In the genomic region with DNA sequence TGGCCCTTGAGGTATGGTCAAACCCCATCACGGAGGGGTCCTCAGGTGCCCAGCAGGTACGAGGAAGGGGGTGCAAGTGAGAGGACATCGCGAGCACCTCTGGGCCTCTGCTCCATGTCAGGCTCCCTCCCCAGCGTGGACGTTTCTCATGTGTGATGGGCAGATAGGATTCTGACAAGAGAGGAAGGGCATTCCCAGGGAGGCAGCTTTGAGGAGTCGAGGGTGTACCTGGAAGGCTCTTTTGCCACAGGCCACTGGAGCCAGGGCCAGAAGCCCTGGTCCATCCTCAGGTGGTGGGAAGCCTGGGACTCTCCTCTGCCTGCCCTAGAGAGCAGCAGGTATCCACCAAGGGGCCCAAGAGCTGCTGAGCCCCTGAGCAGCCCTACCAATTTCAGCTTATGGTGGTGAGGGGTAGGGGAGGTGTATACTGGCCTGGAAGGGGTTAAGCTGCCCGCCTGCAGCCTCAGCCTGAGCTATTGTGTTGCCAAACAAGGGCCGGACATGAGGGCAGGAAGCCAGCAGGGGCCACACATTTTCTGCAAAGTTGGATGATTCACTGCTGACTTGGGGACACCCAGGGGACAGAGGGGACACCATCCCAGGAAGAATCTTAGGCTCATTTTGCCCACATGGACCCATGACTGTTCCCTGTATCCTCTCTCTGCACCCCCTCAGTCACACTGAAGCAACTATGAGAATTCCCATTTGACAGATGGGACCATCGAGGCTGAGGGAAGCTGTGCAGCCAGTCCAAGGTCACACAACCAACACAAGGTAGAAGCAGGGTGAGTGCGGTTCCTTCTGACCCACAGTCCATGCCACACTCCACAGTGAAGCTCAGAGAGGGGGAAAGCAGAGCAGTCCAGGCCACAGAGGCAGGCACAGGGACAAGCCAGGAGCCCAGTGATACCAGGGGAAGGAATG, we compare ENCODE assay signal across 17 cellular contexts. TPM values are rescaled to one million over a fixed set of nuclear protein-coding genes. Genes with fewer than 3 reads are reported as not detected.
DNase-seq lines count a peak whose midpoint lies in the region; ATAC-seq and TF ChIP-seq lines count a peak whose summit lies in the region.
"Had no signal": no experiment of that assay in that cellular context is flagged by ENCODE, and none has a peak within 500 bp of the region (broad histone marks: within the 10 kb centered on the region; RNA-seq: fewer than 3 reads in every experiment).

No MANE protein-coding gene starts in this region.

- no TSS peak for BruUV-seq in Caco-2 (replicated peaks; lab: Mats Ljungman, UMichigan)

- ATAC-seq in activated naive CD4-positive, alpha-beta T cell treated with anti-CD3 and anti-CD28 coated beads, Interleukin-2, amount 50 U/mL, for 72 hours, result no peak
- no peak for ATAC-seq in GM21825 (IDR thresholded peaks at IDR 0.05; ENCODE audit: unreplicated experiment)
- ATAC-seq: Panc1 had no signal

- intact Hi-C loops in CD14-positive monocyte (cut with micrococcal nuclease), result no loop called here
- intact Hi-C loops in posterior vena cava (cut with DNase I), result no loop called here
- intact Hi-C loops in Caco-2 (cut with micrococcal nuclease; ENCODE audit: unreplicated experiment), result no loop called here

- H3K4me3 Mint-ChIP-seq in CD14-positive monocyte, result no peak overlapping the region
- no peak overlapping the region for H3K4me3 Mint-ChIP-seq in activated CD4-positive, alpha-beta T cell treated with anti-CD3 and anti-CD28 coated beads, Interleukin-2, amount 10 ng/mL, durations not matched to agents 7 days and 5 days
- H3K4me3 Mint-ChIP-seq in Caco-2 (ENCODE audit: unreplicated experiment), result no peak overlapping the region
- H3K4me3 Mint-ChIP-seq: central memory CD8-positive, alpha-beta T cell had no signal

- H3K9me3 Mint-ChIP-seq in CD14-positive monocyte (peaks cover 0 to 2% (median 0%) of the 10 kb centered on the region in 7 donors), Caco-2 (ENCODE audit: unreplicated experiment) (no peaks in the 10 kb centered on the region)
- H3K9me3 Mint-ChIP-seq in activated CD4-positive, alpha-beta T cell treated with anti-CD3 and anti-CD28 coated beads, Interleukin-2, amount 10 ng/mL, durations not matched to agents 7 days and 5 days, result no peaks in the 10 kb centered on the region
- H3K9me3 Mint-ChIP-seq in activated naive CD4-positive, alpha-beta T cell treated with anti-CD3 and anti-CD28 coated beads, Interleukin-2, amount 50 U/mL, for 72 hours, result no peaks in the 10 kb centered on the region
- H3K9me3 Mint-ChIP-seq: central memory CD8-positive, alpha-beta T cell had no signal

- H3K27ac ChIP-seq in angular gyrus (ENCODE audit: low read depth, low read length) (peak overlapping the region; percentile 53), right atrium auricular region (peak overlapping the region; percentile 76 to 79)

- CTCF ChIA-PET in activated CD4-positive, alpha-beta T cell treated with anti-CD3 and anti-CD28 coated beads, Interleukin-2, amount 10 ng/mL, durations not matched to agents 7 days and 5 days (lab: Charles Lee), result interaction anchor here (1.3 to 1.9 kb wide), 2 partner anchors 29 to 283 kb away, joined by 3 to 4 read pairs; no protein-coding TSS in a partner anchor
- CTCF ChIA-PET in Caco-2 (lab: Charles Lee), result interaction anchor here (0.5 to 0.7 kb wide), 2 partner anchors 88 to 1237 kb away, joined by 3 to 4 read pairs; no protein-coding TSS in a partner anchor

- H3K4me3 ChIP-seq in right atrium auricular region, result peak overlapping the region; percentile 43 to 55
- H3K4me3 ChIP-seq in Caco-2 (ENCODE audit: low read depth, low read length), result no peak overlapping the region

- no peaks in the 10 kb centered on the region for H3K36me3 Mint-ChIP-seq in CD14-positive monocyte
- H3K36me3 Mint-ChIP-seq in activated CD4-positive, alpha-beta T cell treated with anti-CD3 and anti-CD28 coated beads, Interleukin-2, amount 10 ng/mL, durations not matched to agents 7 days and 5 days (ENCODE audit: low read depth), result no peaks in the 10 kb centered on the region
- H3K36me3 Mint-ChIP-seq in activated naive CD4-positive, alpha-beta T cell treated with anti-CD3 and anti-CD28 coated beads, Interleukin-2, amount 50 U/mL, for 72 hours, result no peaks in the 10 kb centered on the region
- H3K36me3 Mint-ChIP-seq in Caco-2 (ENCODE audit: insufficient read depth, unreplicated experiment), result no peaks in the 10 kb centered on the region

- H3K27me3 ChIP-seq in right atrium auricular region (no peaks in the 10 kb centered on the region), Caco-2 (replicated peaks; ENCODE audit: control insufficient read depth, insufficient read depth, low read length) (no peaks in the 10 kb centered on the region)

- TF ChIP-seq CTCF in CD14-positive monocyte (IDR thresholded peaks at IDR 0.05), result no peak
- no peak for TF ChIP-seq CTCF in right atrium auricular region (IDR thresholded peaks at IDR 0.05)
- TF ChIP-seq CTCF in Caco-2 (IDR thresholded peaks at IDR 0.05; ENCODE audit: insufficient read depth in 1 of 2, low read depth in 1 of 2, low read length in 1 of 2, severe bottlenecking in 1 of 2, unreplicated experiment in 1 of 2), result no peak

- H3K27ac Mint-ChIP-seq in CD14-positive monocyte, result peak overlapping the region; percentile 68 to 93 (median 91)
- H3K27ac Mint-ChIP-seq in activated CD4-positive, alpha-beta T cell treated with anti-CD3 and anti-CD28 coated beads, Interleukin-2, amount 10 ng/mL, durations not matched to agents 7 days and 5 days, result no peak overlapping the region
- H3K27ac Mint-ChIP-seq in activated naive CD4-positive, alpha-beta T cell treated with anti-CD3 and anti-CD28 coated beads, Interleukin-2, amount 50 U/mL, for 72 hours, result peak overlapping the region in 1 of 2 donors; percentile 69
- H3K27ac Mint-ChIP-seq in Caco-2 (ENCODE audit: unreplicated experiment), result no peak overlapping the region

- peaks cover 0 to 49% of the 10 kb centered on the region in 2 donors for H3K4me1 ChIP-seq in right atrium auricular region
- H3K4me1 ChIP-seq in Caco-2, result peaks cover 8% of the 10 kb centered on the region; the same call in 1 of the 2 replicates

- H3K27me3 Mint-ChIP-seq in CD14-positive monocyte (ENCODE audit: low read depth in 3 of 3) (peaks cover 2 to 14% (median 11%) of the 10 kb centered on the region in 3 donors), Caco-2 (ENCODE audit: insufficient read depth, unreplicated experiment) (no peaks in the 10 kb centered on the region)
- H3K27me3 Mint-ChIP-seq in activated CD4-positive, alpha-beta T cell treated with anti-CD3 and anti-CD28 coated beads, Interleukin-2, amount 10 ng/mL, durations not matched to agents 7 days and 5 days, result peaks cover 13% of the 10 kb centered on the region

- H3K4me1 Mint-ChIP-seq in CD14-positive monocyte, result peaks cover 77% of the 10 kb centered on the region
- H3K4me1 Mint-ChIP-seq in activated CD4-positive, alpha-beta T cell treated with anti-CD3 and anti-CD28 coated beads, Interleukin-2, amount 10 ng/mL, durations not matched to agents 7 days and 5 days, result peaks cover 10% of the 10 kb centered on the region
- H3K4me1 Mint-ChIP-seq in Caco-2 (ENCODE audit: low read depth, unreplicated experiment), result peaks cover 17% of the 10 kb centered on the region

- H3K36me3 ChIP-seq in right atrium auricular region (no peaks in the 10 kb centered on the region), Caco-2 (ENCODE audit: control insufficient read depth, insufficient read depth, low read length) (no peaks in the 10 kb centered on the region)

- H3K9me3 ChIP-seq in right atrium auricular region (no peaks in the 10 kb centered on the region), Caco-2 (no peaks in the 10 kb centered on the region)

- DNase-seq in CD14-positive monocyte (ENCODE audit: low spot score) (no peak), right atrium auricular region (ENCODE audit: low spot score) (no peak), posterior vena cava (ENCODE audit: low spot score) (peak; percentile 64), Caco-2 (no peak)
- no peak for DNase-seq in activated CD4-positive, alpha-beta T cell treated with anti-CD3 and anti-CD28 coated beads, Interleukin-2, amount 10 ng/mL, durations not matched to agents 7 days and 5 days
- DNase-seq in activated naive CD4-positive, alpha-beta T cell treated with anti-CD3 and anti-CD28 coated beads, Interleukin-2, amount 50 U/mL, for 72 hours (ENCODE audit: low spot score in 2 of 2), result no peak
- DNase-seq: activated CD4-positive, alpha-beta T cell treated with anti-CD3 and anti-CD28 coated beads, Interleukin-2, amount 50 U/mL, for 4 hours; activated naive CD4-positive, alpha-beta T cell; DMS79 treated with DMSO at 0.1 percent for 48 hours; NCI-H345; T-helper 1 cell had no signal

- POLR2A ChIA-PET in activated CD4-positive, alpha-beta T cell treated with anti-CD3 and anti-CD28 coated beads, Interleukin-2, amount 10 ng/mL, durations not matched to agents 7 days and 5 days (lab: Charles Lee), result no interaction called here
- POLR2A ChIA-PET in Caco-2 (lab: Charles Lee), result no interaction called here

RNA-seq across cellular contexts. Expression of a gene that starts 1.7 kb away (rescaled TPM):
- under 1 TPM in 1 of 2 donors, not detected in 1; 0.22 TPM for polyA plus RNA-seq in CD14-positive monocyte
- 10 to 100 TPM; 47.4 to 58.0 TPM for total RNA-seq in right atrium auricular region
- total RNA-seq in posterior vena cava, result 10 to 100 TPM; 43.1 to 50.2 TPM
- not detected for total RNA-seq in activated CD4-positive, alpha-beta T cell treated with anti-CD3 and anti-CD28 coated beads, Interleukin-2, amount 10 ng/mL, durations not matched to agents 7 days and 5 days
- not detected for total RNA-seq in activated naive CD4-positive, alpha-beta T cell treated with anti-CD3 and anti-CD28 coated beads, Interleukin-2, amount 50 U/mL, for 72 hours
- 0.25 and 0.26 TPM in 2 replicates for total RNA-seq in Caco-2 (2022)
- polyA plus RNA-seq: neural cell had no signal

RNA-seq across cellular contexts. Expression of a gene that starts 58.9 kb away (rescaled TPM):
- under 1 TPM in 1 of 2 donors, not detected in 1; 0.81 TPM for polyA plus RNA-seq in CD14-positive monocyte
- under 1 TPM; 0.48 to 0.75 TPM for total RNA-seq in right atrium auricular region
- under 1 TPM; 0.42 to 0.48 TPM for total RNA-seq in posterior vena cava
- total RNA-seq in activated CD4-positive, alpha-beta T cell treated with anti-CD3 and anti-CD28 coated beads, Interleukin-2, amount 10 ng/mL, durations not matched to agents 7 days and 5 days, result not detected
- total RNA-seq in activated naive CD4-positive, alpha-beta T cell treated with anti-CD3 and anti-CD28 coated beads, Interleukin-2, amount 50 U/mL, for 72 hours, result not detected
- not detected in 2 replicates for total RNA-seq in Caco-2 (2022)
- total RNA-seq: M059J had no signal

Comparison
In these comparisons a context has a peak if more than half of its experiments do, and no peak if none do; other contexts are left out.
1. H3K27ac Mint-ChIP-seq: peak in CD14-positive monocyte (7 of 7); none in activated CD4-positive, alpha-beta T cell treated with anti-CD3 and anti-CD28 coated beads, Interleukin-2, amount 10 ng/mL, durations not matched to agents 7 days and 5 days (single experiment) and Caco-2 (single experiment).
2. RNA of a gene that starts 1.7 kb away (total RNA-seq): 47.4 to 58.0 TPM in right atrium auricular region and 43.1 to 50.2 TPM in posterior vena cava; 0.25 to 0.26 TPM in Caco-2, not detected in activated CD4-positive, alpha-beta T cell treated with anti-CD3 and anti-CD28 coated beads, Interleukin-2, amount 10 ng/mL, durations not matched to agents 7 days and 5 days and not detected in activated naive CD4-positive, alpha-beta T cell treated with anti-CD3 and anti-CD28 coated beads, Interleukin-2, amount 50 U/mL, for 72 hours; every median in the first group is over 10 times any median in the second.